Comparison of ENCODE assay signal across 9 cellular contexts in the genomic region with DNA sequence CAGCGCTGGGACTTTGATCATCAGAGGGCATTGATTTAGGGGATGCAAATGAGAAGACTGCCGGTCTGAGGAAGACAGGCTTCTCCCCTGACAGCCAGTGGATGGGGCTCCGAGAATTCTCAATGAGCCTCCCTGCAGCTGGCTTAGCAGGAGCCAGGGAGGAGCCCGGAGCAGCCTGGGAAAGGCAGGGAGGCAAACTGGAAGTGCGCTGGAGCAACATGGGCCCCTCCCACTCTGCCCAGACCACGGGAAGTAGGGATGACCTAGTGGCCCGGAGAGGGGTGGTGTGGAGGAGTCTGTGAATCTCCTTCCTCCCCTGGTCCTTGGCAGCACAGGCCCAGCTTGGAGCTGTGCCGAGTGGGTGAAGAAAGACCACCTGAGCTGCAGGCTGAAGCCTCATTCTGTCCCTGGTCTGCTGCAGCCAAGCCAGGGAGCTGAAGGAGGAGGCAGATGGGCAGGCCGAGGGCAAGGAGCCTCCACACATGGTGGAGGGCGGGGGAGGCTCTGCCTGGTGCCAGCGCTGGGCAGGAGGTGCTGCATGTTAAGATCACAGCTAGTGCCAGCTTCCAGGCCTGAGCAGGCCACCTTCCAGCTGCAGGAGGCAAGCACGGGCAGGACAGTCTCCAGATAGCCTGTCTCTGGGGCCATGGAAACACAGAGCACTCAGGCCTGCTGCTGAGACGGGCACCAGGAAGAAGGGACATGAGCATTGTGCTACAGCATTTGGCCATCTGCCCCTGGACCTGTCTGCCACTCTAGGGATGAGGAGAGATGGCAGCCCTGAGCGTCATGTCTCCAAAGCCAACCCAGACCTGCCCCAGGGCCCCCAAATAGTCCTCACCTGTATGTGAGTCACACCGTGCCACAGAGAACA.
DNase-seq lines count a peak whose midpoint lies in the region; ATAC-seq lines count a peak whose summit lies in the region.
"Had no signal": no experiment of that assay in that cellular context is flagged by ENCODE, and none has a peak within 500 bp of the region (broad histone marks: within the 10 kb centered on the region; RNA-seq: fewer than 3 reads in every experiment).

No MANE protein-coding gene starts in this region.

- H3K9ac ChIP-seq in mucosa of rectum (ENCODE audit: low read depth in 1 of 2, low read length in 2 of 2): peak overlapping the region; percentile 24 to 65

- no peaks in the 10 kb centered on the region for H3K9me3 ChIP-seq in mucosa of rectum (ENCODE audit: control insufficient read depth in 2 of 2, low read length in 2 of 2)

- no peaks in the 10 kb centered on the region for H3K27me3 ChIP-seq in mucosa of rectum (ENCODE audit: control insufficient read depth in 2 of 2, insufficient read depth in 2 of 2, low read length in 2 of 2)

- H3K36me3 ChIP-seq in mucosa of rectum (ENCODE audit: control insufficient read depth in 2 of 2, insufficient read depth in 2 of 2, low read length in 2 of 2): no peaks in the 10 kb centered on the region

- H3K4me3 ChIP-seq in mucosa of rectum (ENCODE audit: low read length in 2 of 2): peak overlapping the region in 1 of 2 donors; percentile 16

- DNase-seq in C1 segment of cervical spinal cord (lab: John Stamatoyannopoulos, UW) (peak in 9 of 14 donors; percentile 24 to 92 (median 58)), NCI-H446 (lab: John Stamatoyannopoulos, UW) (peak; percentile 81 to 97), ecto neural progenitor cell (ENCODE audit: low spot score) (peak; percentile 75), cortex of kidney (lab: John Stamatoyannopoulos, UW) (no peak)
- DNase-seq in activated CD8-positive, alpha-beta memory T cell treated with anti-CD3 and anti-CD28 coated beads, Interleukin-2, amount 50 U/mL, for 4 hours: no peak
- no peak for DNase-seq in activated CD4-positive, alpha-beta T cell treated with anti-CD3 and anti-CD28 coated beads for 48 hours
- DNase-seq: activated gamma-delta T cell treated with Interleukin-2 at 50 U/mL for 16 hours had no signal

- ATAC-seq in GM18519 (IDR thresholded peaks at IDR 0.05; ENCODE audit: low FRiP score, unreplicated experiment): no peak

- peaks cover 24 to 29% of the 10 kb centered on the region in 2 donors for H3K4me1 ChIP-seq in mucosa of rectum (ENCODE audit: control insufficient read depth in 2 of 2, insufficient read depth in 2 of 2, low read length in 2 of 2)

- peak overlapping the region; percentile 61 for H3K27ac ChIP-seq in mucosa of rectum (ENCODE audit: low read depth in 2 of 2, low read length in 2 of 2)

Comparison
In these comparisons a context has a peak if more than half of its experiments do, and no peak if none do; other contexts are left out.
1. DNase-seq: peak in C1 segment of cervical spinal cord (9 of 14), NCI-H446 (2 of 2) and ecto neural progenitor cell (single experiment); none in cortex of kidney (single experiment), activated CD8-positive, alpha-beta memory T cell treated with anti-CD3 and anti-CD28 coated beads, Interleukin-2, amount 50 U/mL, for 4 hours (single experiment) and activated CD4-positive, alpha-beta T cell treated with anti-CD3 and anti-CD28 coated beads for 48 hours (single experiment).